8 cellular contexts compared by ENCODE assay signal in genomic region chr18:9913526-9914333, GRCh38. TPM values are rescaled to one million over a fixed set of nuclear protein-coding genes. Genes with fewer than 3 reads are reported as not detected.
DNase-seq lines count a peak whose midpoint lies in the region; ATAC-seq, FAIRE-seq and TF ChIP-seq lines count a peak whose summit lies in the region.

A gene with protein sequence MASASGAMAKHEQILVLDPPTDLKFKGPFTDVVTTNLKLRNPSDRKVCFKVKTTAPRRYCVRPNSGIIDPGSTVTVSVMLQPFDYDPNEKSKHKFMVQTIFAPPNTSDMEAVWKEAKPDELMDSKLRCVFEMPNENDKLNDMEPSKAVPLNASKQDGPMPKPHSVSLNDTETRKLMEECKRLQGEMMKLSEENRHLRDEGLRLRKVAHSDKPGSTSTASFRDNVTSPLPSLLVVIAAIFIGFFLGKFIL (plus strand): TSS chr18:9914016. CDS start chr18:9914257, 241 bp downstream.

- H3K27ac Mint-ChIP-seq in Caco-2 (ENCODE audit: unreplicated experiment): peak within 1 kb of the TSS; percentile 75

- no peaks in the 10 kb centered on the region for H3K27me3 Mint-ChIP-seq in Caco-2 (ENCODE audit: insufficient read depth, unreplicated experiment)

- H3K27ac ChIP-seq in effector memory CD4-positive, alpha-beta T cell (ENCODE audit: insufficient read depth, low read length, poor library complexity, severe bottlenecking): peak within 1 kb of the TSS; percentile 96

- CTCF ChIA-PET in Caco-2 (lab: Charles Lee): interaction anchor here (1.1 to 1.4 kb wide), 2 partner anchors 15 to 213 kb away, joined by 3 read pairs; no protein-coding TSS in a partner anchor

- no peaks in the 10 kb centered on the region for H3K9me3 Mint-ChIP-seq in Caco-2 (ENCODE audit: unreplicated experiment)

- peak within 1 kb of the TSS; percentile 87 for H3K4me3 Mint-ChIP-seq in Caco-2 (ENCODE audit: unreplicated experiment)

- no TSS peak for BruUV-seq in Caco-2 (replicated peaks; lab: Mats Ljungman, UMichigan)

- H3K36me3 Mint-ChIP-seq in Caco-2 (ENCODE audit: insufficient read depth, unreplicated experiment): no peaks in the 10 kb centered on the region

- ATAC-seq in GM21381 (IDR thresholded peaks at IDR 0.05; ENCODE audit: unreplicated experiment): peak; percentile 76

- peak; percentile 93 to 95 for DNase-seq in Caco-2
- DNase-seq in HTR-8/SVneo (ENCODE audit: insufficient read length, low spot score): peak; percentile 96
- DNase-seq in NOMO-1 treated with DMSO at 0.1 percent for 48 hours (lab: John Stamatoyannopoulos, UW; ENCODE audit: unreplicated experiment): peak; percentile 95
- peak; percentile 85 to 87 for DNase-seq in activated CD8-positive, alpha-beta memory T cell treated with anti-CD3 and anti-CD28 coated beads for 4 hours (ENCODE audit: low read depth in 2 of 2)
- DNase-seq in effector memory CD4-positive, alpha-beta T cell: peak; percentile 79 to 89 (median 86)
- DNase-seq in medulla oblongata (ENCODE audit: extremely low spot score): peak; percentile 98
- peak; percentile 80 to 89 (median 88) for DNase-seq in stimulated activated CD4-positive, alpha-beta T cell treated with anti-CD3 and anti-CD28 coated beads, TNF-alpha, amount 100 ng/mL, for 48 hours (ENCODE audit: low read depth in 3 of 3)

- H3K9me3 ChIP-seq in Caco-2: no peaks in the 10 kb centered on the region
- no peaks in the 10 kb centered on the region for H3K9me3 ChIP-seq in effector memory CD4-positive, alpha-beta T cell (ENCODE audit: control insufficient read depth, low read length)

- peaks cover 14% of the 10 kb centered on the region for H3K4me1 Mint-ChIP-seq in Caco-2 (ENCODE audit: low read depth, unreplicated experiment)

- no peaks in the 10 kb centered on the region for H3K36me3 ChIP-seq in Caco-2 (ENCODE audit: control insufficient read depth, insufficient read depth, low read length)
- H3K36me3 ChIP-seq in effector memory CD4-positive, alpha-beta T cell (ENCODE audit: control insufficient read depth, insufficient read depth, low read length): no peaks in the 10 kb centered on the region

- TF ChIP-seq CTCF in Caco-2 (IDR thresholded peaks at IDR 0.05; ENCODE audit: insufficient read depth in 1 of 2, low read depth in 1 of 2, low read length in 1 of 2, severe bottlenecking in 1 of 2, unreplicated experiment in 1 of 2): no peak

- H3K4me1 ChIP-seq in Caco-2: peaks cover 14% of the 10 kb centered on the region
- H3K4me1 ChIP-seq in effector memory CD4-positive, alpha-beta T cell (ENCODE audit: control insufficient read depth, insufficient read depth, low read length, poor library complexity, severe bottlenecking): peaks cover 15% of the 10 kb centered on the region

- peak; percentile 96 for FAIRE-seq in HTR-8/SVneo (lab: Jason Lieb, UNC)

- peak within 1 kb of the TSS; percentile 97 for H3K4me3 ChIP-seq in Caco-2 (ENCODE audit: low read depth, low read length)
- peak within 1 kb of the TSS; percentile 89 for H3K4me3 ChIP-seq in effector memory CD4-positive, alpha-beta T cell (ENCODE audit: insufficient read depth, low read depth, low read length, poor library complexity, severe bottlenecking)

- no peaks in the 10 kb centered on the region for H3K27me3 ChIP-seq in Caco-2 (replicated peaks; ENCODE audit: control insufficient read depth, insufficient read depth, low read length)
- H3K27me3 ChIP-seq in effector memory CD4-positive, alpha-beta T cell (replicated peaks; ENCODE audit: control insufficient read depth, insufficient read depth, low read length, poor library complexity, severe bottlenecking): no peaks in the 10 kb centered on the region

- intact Hi-C loops in Caco-2 (cut with micrococcal nuclease; ENCODE audit: unreplicated experiment): loop anchor here (1.0 to 5.0 kb wide), 2 partner anchors 36 to 86 kb away; no protein-coding TSS in a partner anchor

- POLR2A ChIA-PET in Caco-2 (lab: Charles Lee): interaction anchor here (0.8 to 1.5 kb wide), 6 partner anchors 13 to 214 kb away, joined by 3 to 13 read pairs (median 5); no protein-coding TSS in a partner anchor

RNA-seq across cellular contexts. Expression of the gene that starts here (rescaled TPM):
- 205 and 222 TPM in 2 replicates for total RNA-seq in Caco-2 (2022)

Comparison
In these comparisons a context has a peak if more than half of its experiments do, and no peak if none do; other contexts are left out.
1. Peak in every context shown above with its lines: DNase-seq, ATAC-seq, H3K4me3 ChIP-seq and H3K27ac ChIP-seq.